ENCODE assay signal across 11 cellular contexts in the genomic region with DNA sequence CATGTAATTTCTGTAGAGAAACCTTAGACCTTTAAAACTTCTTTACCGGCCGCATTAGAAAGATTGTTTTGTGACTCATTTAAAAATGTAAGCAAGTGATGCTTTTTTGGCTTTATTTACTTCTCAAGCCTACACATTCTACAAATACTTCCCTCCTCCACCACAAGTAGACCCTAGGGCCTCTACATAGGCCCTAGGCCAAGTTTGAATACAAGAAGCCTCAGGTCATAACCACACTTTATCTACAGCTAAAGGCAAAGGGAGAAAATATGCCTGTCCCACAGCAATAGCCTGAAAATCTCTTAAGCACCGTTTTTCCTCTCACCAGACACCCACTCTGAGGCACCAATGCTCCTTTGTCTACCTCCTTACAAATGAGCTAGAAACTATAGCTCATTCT. TPM values are rescaled to one million over a fixed set of nuclear protein-coding genes. Genes with fewer than 3 reads are reported as not detected.
DNase-seq lines count a peak whose midpoint lies in the region; ATAC-seq and TF ChIP-seq lines count a peak whose summit lies in the region.
"Had no signal": no experiment of that assay in that cellular context is flagged by ENCODE, and none has a peak within 500 bp of the region (broad histone marks: within the 10 kb centered on the region; RNA-seq: fewer than 3 reads in every experiment).

No MANE protein-coding gene starts in this region.

- peak overlapping the region; percentile 1 to 42 (median 14) for H3K27ac Mint-ChIP-seq in CD4-positive, CD25-positive, alpha-beta regulatory T cell

- H2BK12ac ChIP-seq in trophoblast cell (ENCODE audit: low read length), result no peak overlapping the region

- no peaks in the 10 kb centered on the region for H3K9me3 Mint-ChIP-seq in CD4-positive, CD25-positive, alpha-beta regulatory T cell

- H3K4ac ChIP-seq in trophoblast cell (ENCODE audit: low read depth, low read length), result no peak overlapping the region

- H3K27me3 ChIP-seq in CD4-positive, CD25-positive, alpha-beta regulatory T cell (ENCODE audit: control insufficient read depth, insufficient read depth, low read length), result no peaks in the 10 kb centered on the region
- H3K27me3 ChIP-seq in Panc1 (ENCODE audit: control insufficient read depth, insufficient read depth, low read length) (no peaks in the 10 kb centered on the region), trophoblast cell (ENCODE audit: insufficient read depth, low read length) (no peaks in the 10 kb centered on the region)

- no peaks in the 10 kb centered on the region for H3K9me3 ChIP-seq in CD4-positive, CD25-positive, alpha-beta regulatory T cell (ENCODE audit: control insufficient read depth in 2 of 2, low read length in 2 of 2)
- no peaks in the 10 kb centered on the region for H3K9me3 ChIP-seq in Panc1 (ENCODE audit: control insufficient read depth, insufficient read depth, low read depth, low read length)
- H3K9me3 ChIP-seq in trophoblast cell (ENCODE audit: insufficient read depth, low read depth, low read length), result no peaks in the 10 kb centered on the region

- H4K8ac ChIP-seq in trophoblast cell (ENCODE audit: low read depth, low read length), result no peak overlapping the region

- CTCF ChIA-PET in Panc1 (lab: Charles Lee), result no interaction called here

- no peak overlapping the region for H3K4me3 Mint-ChIP-seq in CD4-positive, CD25-positive, alpha-beta regulatory T cell

- intact Hi-C loops in Panc1 (cut with micrococcal nuclease; ENCODE audit: unreplicated experiment), result no loop called here
- intact Hi-C loops in posterior cingulate gyrus (cut with DNase I), result no loop called here

- no peak for DNase-seq in CD4-positive, CD25-positive, alpha-beta regulatory T cell
- no peak for DNase-seq in Panc1 (ENCODE audit: low read depth, low spot score)
- DNase-seq in fibroblast of peridontal ligament (ENCODE audit: extremely low read depth), result peak; percentile 94
- peak; percentile 62 to 85 for DNase-seq in trophoblast cell
- DNase-seq in CD1c-positive myeloid dendritic cell (ENCODE audit: extremely low spot score), result no peak
- DNase-seq in posterior cingulate gyrus, result no peak
- no peak for DNase-seq in NAMALWA (ENCODE audit: low spot score)
- DNase-seq: NCI-H1694 treated with DMSO at 0.1 percent for 48 hours, occipital lobe, SIG-M5 had no signal

- H3K79me2 ChIP-seq in trophoblast cell (ENCODE audit: control insufficient read depth, insufficient read depth, low read length, poor library complexity), result no peaks in the 10 kb centered on the region

- no peak overlapping the region for H3K4me3 ChIP-seq in CD4-positive, CD25-positive, alpha-beta regulatory T cell (ENCODE audit: low read depth, low read length)
- H3K4me3 ChIP-seq in Panc1 (ENCODE audit: low read depth in 2 of 2, low read length in 2 of 2) (no peak overlapping the region), trophoblast cell (ENCODE audit: low read depth, low read length) (no peak overlapping the region)

- ATAC-seq in CD4-positive, CD25-positive, alpha-beta regulatory T cell (ENCODE audit: low read depth in 2 of 2), result no peak
- ATAC-seq in Panc1 (peak; percentile 93), GM18517 (IDR thresholded peaks at IDR 0.05; ENCODE audit: unreplicated experiment) (no peak)

- H2BK120ac ChIP-seq in trophoblast cell (ENCODE audit: insufficient read depth, low read length, poor library complexity), result no peak overlapping the region

- H3K9ac ChIP-seq in trophoblast cell (ENCODE audit: low read length), result no peak overlapping the region

- TF ChIP-seq CTCF in Panc1 (IDR thresholded peaks at IDR 0.05), result no peak

- POLR2A ChIA-PET in Panc1 (lab: Charles Lee), result interaction anchor here (1.6 kb wide), 1 partner anchor 11 kb away, joined by 8 read pairs; no protein-coding TSS in a partner anchor

- BruUV-seq in Panc1 (replicated peaks; lab: Mats Ljungman, UMichigan), result TSS peak; percentile 1

- H3K36me3 ChIP-seq in CD4-positive, CD25-positive, alpha-beta regulatory T cell (ENCODE audit: control insufficient read depth, insufficient read depth, low read length), result peaks cover 77% of the 10 kb centered on the region
- H3K36me3 ChIP-seq in Panc1 (ENCODE audit: control insufficient read depth, insufficient read depth, low read length) (peaks cover 58% of the 10 kb centered on the region), trophoblast cell (ENCODE audit: control insufficient read depth in 1 of 2, insufficient read depth in 2 of 2, low read length in 2 of 2) (peaks cover 8 to 12% of the 10 kb centered on the region in 2 experiments)

- no peak overlapping the region for H3K4me2 ChIP-seq in trophoblast cell (ENCODE audit: low read length)

- in situ Hi-C loops in Panc1 (cut with HindIII; ENCODE audit: low pct_unique_long_range_greater_than_20kb, low sequenced_read_pairs), result no loop called here

- H3K4me1 Mint-ChIP-seq in CD4-positive, CD25-positive, alpha-beta regulatory T cell, result peaks cover 0 to 2% (median 0%) of the 10 kb centered on the region in 4 donors

- no peak overlapping the region for H2BK5ac ChIP-seq in trophoblast cell (ENCODE audit: low read depth, low read length, poor library complexity)

- peaks cover 25% of the 10 kb centered on the region for H3K36me3 Mint-ChIP-seq in CD4-positive, CD25-positive, alpha-beta regulatory T cell

- peaks cover 1% of the 10 kb centered on the region for H3K79me1 ChIP-seq in trophoblast cell (ENCODE audit: low read length)

- no peaks in the 10 kb centered on the region for H3K4me1 ChIP-seq in CD4-positive, CD25-positive, alpha-beta regulatory T cell (ENCODE audit: control insufficient read depth, insufficient read depth, low read length, poor library complexity, severe bottlenecking)
- H3K4me1 ChIP-seq in Panc1 (ENCODE audit: control insufficient read depth, insufficient read depth, low read length) (peaks cover 51% of the 10 kb centered on the region), trophoblast cell (ENCODE audit: control insufficient read depth in 1 of 2, insufficient read depth in 2 of 2, low read length in 2 of 2) (peaks cover 3 to 6% of the 10 kb centered on the region in 2 experiments)

- no peak overlapping the region for H2AK5ac ChIP-seq in trophoblast cell (ENCODE audit: low read length)

- H4K91ac ChIP-seq in trophoblast cell (ENCODE audit: low read depth, low read length), result no peak overlapping the region

- no peak overlapping the region for H3K18ac ChIP-seq in trophoblast cell (ENCODE audit: low read length)

- no peak overlapping the region for H4K12ac ChIP-seq in trophoblast cell (ENCODE audit: low read depth, low read length)

- H3K23ac ChIP-seq in trophoblast cell (ENCODE audit: low read length), result no peak overlapping the region

- no peak overlapping the region for H3K14ac ChIP-seq in trophoblast cell (ENCODE audit: low read length)

- WGBS in trophoblast cell (ENCODE audit: extremely low coverage, insufficient coverage, insufficient read length), result no CpG with 5 or more reads among the region's 3 CpGs

- no peak overlapping the region for H3K27ac ChIP-seq in CD4-positive, CD25-positive, alpha-beta regulatory T cell (ENCODE audit: insufficient read depth, low read length, poor library complexity, severe bottlenecking)
- H3K27ac ChIP-seq in Panc1 (ENCODE audit: low read length) (peak overlapping the region; percentile 67), trophoblast cell (ENCODE audit: low read depth, low read length) (peak overlapping the region; percentile 10)

- H3K27me3 Mint-ChIP-seq in CD4-positive, CD25-positive, alpha-beta regulatory T cell, result no peaks in the 10 kb centered on the region

- H2AFZ ChIP-seq in trophoblast cell (ENCODE audit: insufficient read depth, low read length, poor library complexity), result no peak overlapping the region

RNA-seq across cellular contexts. Expression of a gene that starts 53.9 kb away (rescaled TPM):
- total RNA-seq in CD4-positive, CD25-positive, alpha-beta regulatory T cell, result 234 TPM
- 100 to 1,000 TPM; 134 to 152 (median 147) TPM for polyA plus RNA-seq in CD4-positive, CD25-positive, alpha-beta regulatory T cell
- 287 TPM for total RNA-seq in Panc1 (2021; ENCODE audit: unreplicated experiment)
- 190 TPM for polyA plus RNA-seq in Panc1 (2012; ENCODE audit: insufficient read length)
- polyA plus RNA-seq in trophoblast cell (2013), result 307 TPM in 2 replicates

Comparison
In these comparisons a context has a peak if more than half of its experiments do, and no peak if none do; other contexts are left out.
1. DNase-seq: peak in fibroblast of peridontal ligament (single experiment) and trophoblast cell (2 of 2); none in CD4-positive, CD25-positive, alpha-beta regulatory T cell (0 of 3), Panc1 (single experiment), CD1c-positive myeloid dendritic cell (single experiment), posterior cingulate gyrus (0 of 10) and NAMALWA (single experiment).